ENCODE assay signal across 8 cellular contexts in genomic region chr9:127525426-127526188, GRCh38.
DNase-seq lines count a peak whose midpoint lies in the region; ATAC-seq, FAIRE-seq and TF ChIP-seq lines count a peak whose summit lies in the region.

No MANE protein-coding gene starts in this region.

- in situ Hi-C loops in KBM-7 (cut with MboI; ENCODE audit: low pct_unique_long_range_greater_than_20kb, low sequenced_read_pairs): no loop called here
- in situ Hi-C loops in astrocyte of the spinal cord (cut with HindIII; ENCODE audit: low sequenced_read_pairs): no loop called here

- FAIRE-seq in HTR-8/SVneo (lab: Jason Lieb, UNC): no peak

- peak overlapping the region in 1 of 8 donors; percentile 26 for H3K4me3 Mint-ChIP-seq in CD4-positive, alpha-beta memory T cell
- no peak overlapping the region for H3K4me3 Mint-ChIP-seq in memory B cell

- peaks cover 4 to 10% of the 10 kb centered on the region in 2 donors for H3K9me3 ChIP-seq in CD4-positive, alpha-beta memory T cell (ENCODE audit: control insufficient read depth in 1 of 2, low read length in 2 of 2)

- H3K36me3 ChIP-seq in CD4-positive, alpha-beta memory T cell (ENCODE audit: insufficient read depth, low read length): no peaks in the 10 kb centered on the region

- POLR2A ChIA-PET in CD4-positive, alpha-beta memory T cell (lab: Charles Lee; ENCODE audit: partially characterized antibody): interaction anchor here (0.6 to 1.5 kb wide), 5 partner anchors 44 to 220 kb away, joined by 3 to 7 read pairs (median 3); partner anchors contain the start of gene TOR2A

- ATAC-seq in memory B cell (ENCODE audit: low read depth) (peak; percentile 50), HG03378 (IDR thresholded peaks at IDR 0.05; ENCODE audit: unreplicated experiment) (no peak)

- H3K27ac Mint-ChIP-seq in CD4-positive, alpha-beta memory T cell: no peak overlapping the region
- no peak overlapping the region for H3K27ac Mint-ChIP-seq in memory B cell

- intact Hi-C loops in CD4-positive, alpha-beta memory T cell (cut with micrococcal nuclease): loop anchor here (1.0 kb wide), 1 partner anchor 61 kb away; no protein-coding TSS in a partner anchor

- H3K4me1 ChIP-seq in CD4-positive, alpha-beta memory T cell (ENCODE audit: insufficient read depth, low read length): no peaks in the 10 kb centered on the region

- no peaks in the 10 kb centered on the region for H3K4me1 Mint-ChIP-seq in CD4-positive, alpha-beta memory T cell
- H3K4me1 Mint-ChIP-seq in memory B cell: peaks cover 2% of the 10 kb centered on the region

- DNase-seq in CD4-positive, alpha-beta memory T cell: peak in 4 of 5 donors; percentile 18 to 32 (median 25)
- DNase-seq in KBM-7 (peak; percentile 74), astrocyte of the spinal cord (ENCODE audit: low read depth, low spot score) (peak; percentile 54), memory B cell (ENCODE audit: low spot score in 2 of 2) (peak in 1 of 2 donors; percentile 21), NK-92 (lab: John Stamatoyannopoulos, UW; ENCODE audit: unreplicated experiment) (no peak), HTR-8/SVneo (ENCODE audit: insufficient read length, low spot score) (no peak), NCI-H524 treated with DMSO at 0.1 percent for 48 hours (lab: John Stamatoyannopoulos, UW) (no peak)

- no peak overlapping the region for H3K4me3 ChIP-seq in CD4-positive, alpha-beta memory T cell (ENCODE audit: low read length in 2 of 2)
- no peak overlapping the region for H3K4me3 ChIP-seq in astrocyte of the spinal cord (ENCODE audit: low read depth, low read length)

- no peaks in the 10 kb centered on the region for H3K27me3 ChIP-seq in CD4-positive, alpha-beta memory T cell (ENCODE audit: insufficient read depth, low read length)

- H3K9me3 Mint-ChIP-seq in CD4-positive, alpha-beta memory T cell: peaks cover 0 to 24% (median 8%) of the 10 kb centered on the region in 8 donors
- H3K9me3 Mint-ChIP-seq in memory B cell: peaks cover 3% of the 10 kb centered on the region

- H3K27me3 Mint-ChIP-seq in CD4-positive, alpha-beta memory T cell: no peaks in the 10 kb centered on the region
- H3K27me3 Mint-ChIP-seq in memory B cell: peaks cover 6% of the 10 kb centered on the region

- H3K27ac ChIP-seq in CD4-positive, alpha-beta memory T cell (ENCODE audit: low read depth, low read length): no peak overlapping the region

- H3K36me3 Mint-ChIP-seq in CD4-positive, alpha-beta memory T cell: peaks cover 30 to 37% of the 10 kb centered on the region in 2 donors
- peaks cover 3% of the 10 kb centered on the region for H3K36me3 Mint-ChIP-seq in memory B cell

- CTCF ChIA-PET in CD4-positive, alpha-beta memory T cell (lab: Charles Lee; ENCODE audit: partially characterized antibody): interaction anchor here (0.7 to 4.8 kb wide), 14 partner anchors 9 to 209 kb away, joined by 3 to 78 read pairs (median 4); partner anchors contain the start of gene TOR2A

- peak; percentile 70 for TF ChIP-seq CTCF in astrocyte of the spinal cord (IDR thresholded peaks at IDR 0.05; ENCODE audit: low read depth, low read length)

Comparison
In these comparisons a context has a peak if more than half of its experiments do, and no peak if none do; other contexts are left out.
1. DNase-seq: peak in CD4-positive, alpha-beta memory T cell (4 of 5), KBM-7 (single experiment) and astrocyte of the spinal cord (single experiment); none in NK-92 (single experiment), HTR-8/SVneo (single experiment) and NCI-H524 treated with DMSO at 0.1 percent for 48 hours (single experiment).